8 cellular contexts compared by ENCODE assay signal in the genomic region with DNA sequence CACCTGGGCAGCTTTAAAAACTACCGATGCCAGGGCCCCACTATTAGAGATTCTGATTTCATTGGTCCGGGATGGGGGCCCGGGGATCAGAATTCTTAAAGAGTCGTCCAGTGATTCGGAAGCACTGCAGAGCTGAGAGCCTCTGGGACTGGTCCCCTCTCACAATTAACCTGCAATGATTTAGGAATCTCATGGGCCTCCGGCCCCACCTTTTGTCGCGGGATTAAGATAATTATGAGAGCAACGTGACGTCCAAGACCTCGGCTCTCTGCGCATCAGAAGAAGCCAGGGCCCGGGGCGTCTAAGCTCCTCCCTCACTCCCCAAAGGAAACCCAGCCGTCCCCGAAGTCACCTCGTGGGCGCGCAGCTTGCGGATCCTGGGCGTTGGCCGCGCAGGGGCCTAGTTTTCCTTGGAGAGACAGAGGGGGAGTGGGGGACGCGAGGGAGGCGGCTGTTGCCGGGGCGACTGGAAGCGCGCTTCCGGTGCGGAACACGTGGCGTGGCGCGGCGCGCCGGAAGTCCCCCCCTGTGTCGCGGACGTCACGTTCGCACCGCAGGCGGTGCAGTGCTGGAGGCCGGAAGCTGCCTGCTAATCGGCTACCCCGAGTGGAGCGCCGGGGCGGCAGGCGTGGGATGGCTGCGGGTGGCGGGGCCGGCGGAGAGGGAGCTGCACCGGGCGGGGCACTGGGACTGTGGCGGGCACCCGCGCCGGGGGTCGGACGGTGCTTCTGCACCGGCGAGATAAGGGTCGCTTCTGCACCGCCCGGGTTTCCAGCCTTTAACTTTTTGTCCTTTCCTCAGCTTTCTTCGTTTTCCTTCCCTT. TPM values are rescaled to one million over a fixed set of nuclear protein-coding genes. Genes with fewer than 3 reads are reported as not detected.
DNase-seq lines count a peak whose midpoint lies in the region; ATAC-seq and TF ChIP-seq lines count a peak whose summit lies in the region.

A gene with protein sequence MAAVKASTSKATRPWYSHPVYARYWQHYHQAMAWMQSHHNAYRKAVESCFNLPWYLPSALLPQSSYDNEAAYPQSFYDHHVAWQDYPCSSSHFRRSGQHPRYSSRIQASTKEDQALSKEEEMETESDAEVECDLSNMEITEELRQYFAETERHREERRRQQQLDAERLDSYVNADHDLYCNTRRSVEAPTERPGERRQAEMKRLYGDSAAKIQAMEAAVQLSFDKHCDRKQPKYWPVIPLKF (minus strand): TSS at position 468 of the 823 bp plus-strand sequence. CDS start 8,414 bp downstream, outside the sequence.

- CTCF ChIA-PET in activated CD4-positive, alpha-beta memory T cell treated with anti-CD3 and anti-CD28 coated beads for 36 hours (lab: Charles Lee): interaction anchor here (1.2 to 3.1 kb wide), 5 partner anchors 132 to 523 kb away, joined by 3 to 9 read pairs (median 5); no protein-coding TSS in a partner anchor

- no peaks in the 10 kb centered on the region for H3K36me3 ChIP-seq in BLaER1 treated with 17β-estradiol and CSF1 and Interleukin-3, amounts not matched to agents 10 nM and 100 nM
- H3K36me3 ChIP-seq in duodenal mucosa (ENCODE audit: control insufficient read depth in 1 of 2, insufficient read depth in 2 of 2, low read length in 2 of 2): no peaks in the 10 kb centered on the region

- peak within 1 kb of the TSS; percentile 58 to 74 (median 66) for H3K4me3 ChIP-seq in BLaER1 treated with 17β-estradiol and CSF1 and Interleukin-3, amounts not matched to agents 10 nM and 100 nM
- H3K4me3 ChIP-seq in duodenal mucosa (ENCODE audit: low read depth in 1 of 2, low read length in 2 of 2) (peak within 1 kb of the TSS; percentile 78 to 81), lower leg skin (ENCODE audit: low read depth, poor library complexity, severe bottlenecking) (peak within 1 kb of the TSS; percentile 36)

- peak within 1 kb of the TSS; percentile 64 to 85 (median 81) for H3K9ac ChIP-seq in BLaER1 treated with 17β-estradiol and CSF1 and Interleukin-3, amounts not matched to agents 10 nM and 100 nM
- H3K9ac ChIP-seq in duodenal mucosa (ENCODE audit: low read depth in 1 of 2, low read length in 2 of 2): peak within 1 kb of the TSS; percentile 60 to 70

- POLR2A ChIA-PET in activated CD4-positive, alpha-beta memory T cell treated with anti-CD3 and anti-CD28 coated beads for 36 hours (lab: Charles Lee): interaction anchor here (1.3 to 1.8 kb wide), 4 partner anchors 26 to 523 kb away, joined by 3 to 7 read pairs (median 4); partner anchors contain the start of genes OFD1 and TRAPPC2

- peak within 1 kb of the TSS; percentile 60 to 90 (median 82) for H3K27ac ChIP-seq in BLaER1 treated with 17β-estradiol and CSF1 and Interleukin-3, amounts not matched to agents 10 nM and 100 nM
- peak within 1 kb of the TSS; percentile 56 for H3K27ac ChIP-seq in duodenal mucosa (ENCODE audit: low read depth, low read length)

- peaks cover 25% of the 10 kb centered on the region for H3K4me1 Mint-ChIP-seq in activated CD4-positive, alpha-beta memory T cell treated with anti-CD3 and anti-CD28 coated beads for 36 hours (ENCODE audit: low read depth)

- H3K9me3 ChIP-seq in BLaER1 treated with 17β-estradiol and CSF1 and Interleukin-3, amounts not matched to agents 10 nM and 100 nM (replicated peaks in 1 of 11): peaks cover 0 to 8% (median 0%) of the 10 kb centered on the region in 11 experiments; a peak in 6 of 22 replicates
- H3K9me3 ChIP-seq in duodenal mucosa (ENCODE audit: control insufficient read depth in 1 of 2, low read length in 2 of 2): no peaks in the 10 kb centered on the region

- no peak for TF ChIP-seq CTCF in lower leg skin (IDR thresholded peaks at IDR 0.05)

- H3K4me2 ChIP-seq in BLaER1 treated with 17β-estradiol and CSF1 and Interleukin-3, amounts not matched to agents 10 nM and 100 nM: peak within 1 kb of the TSS; percentile 62 to 83 (median 70)

- H4K20me1 ChIP-seq in BLaER1 treated with 17β-estradiol and CSF1 and Interleukin-3, amounts not matched to agents 10 nM and 100 nM: peaks cover 0 to 9% (median 0%) of the 10 kb centered on the region in 11 experiments; a peak in 7 of 22 replicates

- H3K4me3 Mint-ChIP-seq in activated CD4-positive, alpha-beta memory T cell treated with anti-CD3 and anti-CD28 coated beads for 36 hours: peak within 1 kb of the TSS; percentile 94

- no peak for TF ChIP-seq POLR2A in lower leg skin (IDR thresholded peaks at IDR 0.05)

- peaks cover 22 to 33% (median 30%) of the 10 kb centered on the region in 10 experiments for H3K4me1 ChIP-seq in BLaER1 treated with 17β-estradiol and CSF1 and Interleukin-3, amounts not matched to agents 10 nM and 100 nM
- H3K4me1 ChIP-seq in duodenal mucosa (ENCODE audit: control insufficient read depth in 1 of 2, insufficient read depth in 2 of 2, low read length in 2 of 2): peaks cover 0 to 9% of the 10 kb centered on the region in 2 donors

- H3K36me3 Mint-ChIP-seq in activated CD4-positive, alpha-beta memory T cell treated with anti-CD3 and anti-CD28 coated beads for 36 hours: peaks cover 2% of the 10 kb centered on the region

- 0 to 2% methylated on average over 12 to 19 of the region's 71 CpGs for WGBS in lower leg skin, 2 donors

- peak within 1 kb of the TSS; percentile 94 for H3K27ac Mint-ChIP-seq in activated CD4-positive, alpha-beta memory T cell treated with anti-CD3 and anti-CD28 coated beads for 36 hours

- ATAC-seq in GM19328 (IDR thresholded peaks at IDR 0.05; ENCODE audit: unreplicated experiment) (peak; percentile 84), HG03520 (IDR thresholded peaks at IDR 0.05; ENCODE audit: unreplicated experiment) (peak; percentile 91)

- intact Hi-C loops in activated CD4-positive, alpha-beta memory T cell treated with anti-CD3 and anti-CD28 coated beads for 36 hours (cut with micrococcal nuclease): loop anchor here (1.0 to 10.0 kb wide), 9 partner anchors 44 to 1305 kb away; partner anchors contain the start of genes FANCB, MOSPD2, PIGA and TCEANC
- intact Hi-C loops in lower leg skin (cut with DNase I; ENCODE audit: low total_unique reads): loop anchor here (5.0 kb wide), 3 partner anchors 282 to 522 kb away; no protein-coding TSS in a partner anchor

- peaks cover 92 to 100% (median 97%) of the 10 kb centered on the region in 11 experiments for H3K27me3 ChIP-seq in BLaER1 treated with 17β-estradiol and CSF1 and Interleukin-3, amounts not matched to agents 10 nM and 100 nM
- H3K27me3 ChIP-seq in duodenal mucosa (ENCODE audit: control insufficient read depth in 1 of 2, insufficient read depth in 2 of 2, low read length in 2 of 2): no peaks in the 10 kb centered on the region

- H3K9me3 Mint-ChIP-seq in activated CD4-positive, alpha-beta memory T cell treated with anti-CD3 and anti-CD28 coated beads for 36 hours: no peaks in the 10 kb centered on the region

- no peaks in the 10 kb centered on the region for H3K27me3 Mint-ChIP-seq in activated CD4-positive, alpha-beta memory T cell treated with anti-CD3 and anti-CD28 coated beads for 36 hours

- DNase-seq in NCI-H748 treated with DMSO at 0.1 percent for 48 hours (lab: John Stamatoyannopoulos, UW) (peak; percentile 82), lower leg skin (ENCODE audit: low spot score in 2 of 2) (peak; percentile 78 to 96)
- DNase-seq in activated CD4-positive, alpha-beta memory T cell treated with anti-CD3 and anti-CD28 coated beads for 36 hours: peak; percentile 90
- DNase-seq in stimulated activated CD4-positive, alpha-beta T cell treated with anti-CD3 and anti-CD28 coated beads, Interleukin-4, amount 100 ng/mL, for 48 hours (ENCODE audit: low read depth in 2 of 2): peak; percentile 60 to 73

RNA-seq across cellular contexts. Expression of the gene that starts here (rescaled TPM):
- total RNA-seq in activated CD4-positive, alpha-beta memory T cell treated with anti-CD3 and anti-CD28 coated beads for 36 hours: 10 to 100 TPM in 1 of 2 experiments, 1 to 10 TPM in 1; 8.5 to 10.6 TPM
- total RNA-seq in lower leg skin: 10 to 100 TPM; 12.0 to 18.6 (median 16.3) TPM

Comparison
In these comparisons a context has a peak if more than half of its experiments do, and no peak if none do; other contexts are left out.
1. Peak in every context shown above with its lines: DNase-seq, ATAC-seq, H3K4me3 ChIP-seq and H3K27ac ChIP-seq.